9 cellular contexts compared by ENCODE assay signal in the genomic region with DNA sequence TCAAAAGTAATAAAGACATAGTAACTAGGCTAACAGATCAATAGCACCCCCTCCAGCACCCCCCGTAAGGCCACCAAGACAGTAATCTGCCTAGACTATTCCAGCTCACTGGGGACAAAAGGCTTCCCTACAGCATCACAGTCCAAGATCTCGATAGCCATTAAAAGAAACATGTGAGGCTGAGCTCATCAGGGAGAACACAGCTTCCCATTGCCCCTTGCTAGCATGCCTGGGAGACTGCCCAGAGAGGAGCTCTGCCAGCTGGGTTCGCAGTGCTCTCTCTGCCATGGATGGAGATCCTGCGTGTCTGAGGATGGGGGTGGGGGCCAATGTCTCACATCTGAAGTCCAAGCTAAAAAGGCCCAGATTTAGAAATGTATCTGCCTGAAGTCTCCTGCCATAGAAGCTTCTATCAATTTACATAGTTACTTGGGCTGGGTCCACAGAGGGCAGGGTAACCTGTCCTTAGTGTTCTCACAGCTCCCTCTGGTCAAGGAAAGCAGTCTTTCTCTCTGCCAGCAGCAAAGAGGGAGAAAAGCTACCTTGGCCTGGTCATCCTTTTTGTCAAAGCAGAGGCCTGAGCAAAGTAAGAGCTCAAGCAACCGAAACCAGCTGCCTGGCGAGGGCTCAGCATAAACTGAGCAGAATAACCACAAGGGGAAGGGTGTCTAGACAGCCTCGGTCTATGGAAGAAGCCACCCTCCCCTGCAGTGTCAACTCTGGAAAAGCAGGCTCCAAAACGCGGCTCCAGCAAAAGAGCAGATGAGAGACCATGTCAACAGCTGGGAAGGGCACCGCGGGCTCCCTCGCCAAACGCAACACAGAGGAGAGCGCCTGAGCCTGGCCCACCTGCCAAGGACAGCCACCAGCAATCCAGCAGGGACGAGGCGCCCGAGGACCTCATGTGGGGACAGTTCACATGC. TPM values are rescaled to one million over a fixed set of nuclear protein-coding genes. Genes with fewer than 3 reads are reported as not detected.
DNase-seq lines count a peak whose midpoint lies in the region; ATAC-seq and TF ChIP-seq lines count a peak whose summit lies in the region.
"Had no signal": no experiment of that assay in that cellular context is flagged by ENCODE, and none has a peak within 500 bp of the region (broad histone marks: within the 10 kb centered on the region; RNA-seq: fewer than 3 reads in every experiment).

No MANE protein-coding gene starts in this region.

- POLR2A ChIA-PET in HEK293T (lab: Yijun Ruan, JAX) = no interaction called here

- H3K9me3 ChIP-seq in iPS-20b (ENCODE audit: insufficient read depth, low read depth, low read length) = no peaks in the 10 kb centered on the region
- no peaks in the 10 kb centered on the region for H3K9me3 ChIP-seq in stomach smooth muscle (ENCODE audit: control insufficient read depth in 2 of 2, low read length in 2 of 2)

- no peaks in the 10 kb centered on the region for H3K27me3 ChIP-seq in iPS-20b (ENCODE audit: insufficient read depth, low read length)
- H3K27me3 ChIP-seq in stomach smooth muscle (ENCODE audit: control insufficient read depth in 1 of 2, insufficient read depth in 2 of 2, low read length in 2 of 2) = no peaks in the 10 kb centered on the region

- peak; percentile 68 for ATAC-seq in HG02798 (IDR thresholded peaks at IDR 0.05; ENCODE audit: poor library complexity, unreplicated experiment)

- no peaks in the 10 kb centered on the region for H3K27me3 Mint-ChIP-seq in activated naive CD4-positive, alpha-beta T cell treated with anti-CD3 and anti-CD28 coated beads, Interleukin-2, amount 50 U/mL, for 24 hours

- no peaks in the 10 kb centered on the region for H3K36me3 ChIP-seq in iPS-20b (ENCODE audit: insufficient read depth, low read depth, low read length)
- H3K36me3 ChIP-seq in stomach smooth muscle (ENCODE audit: control insufficient read depth in 2 of 2, insufficient read depth in 2 of 2, low read length in 2 of 2) = no peaks in the 10 kb centered on the region

- peaks cover 14% of the 10 kb centered on the region for H3K36me3 Mint-ChIP-seq in activated naive CD4-positive, alpha-beta T cell treated with anti-CD3 and anti-CD28 coated beads, Interleukin-2, amount 50 U/mL, for 24 hours

- H3K9me3 Mint-ChIP-seq in activated naive CD4-positive, alpha-beta T cell treated with anti-CD3 and anti-CD28 coated beads, Interleukin-2, amount 50 U/mL, for 24 hours = no peaks in the 10 kb centered on the region

- CTCF ChIA-PET in HEK293T (lab: Yijun Ruan, JAX) = interaction anchor here (1.0 kb wide), 1 partner anchor 76 kb away, joined by 3 read pairs; no protein-coding TSS in a partner anchor

- H3K9ac ChIP-seq in iPS-20b (ENCODE audit: low read depth, low read length) (no peak overlapping the region), stomach smooth muscle (ENCODE audit: low read length in 2 of 2) (peak overlapping the region; percentile 48 to 66)

- H3K27ac Mint-ChIP-seq in activated naive CD4-positive, alpha-beta T cell treated with anti-CD3 and anti-CD28 coated beads, Interleukin-2, amount 50 U/mL, for 24 hours = peak overlapping the region; percentile 27
- H3K27ac Mint-ChIP-seq: stimulated activated naive CD8-positive, alpha-beta T cell treated with anti-CD3 and anti-CD28 coated beads, Interleukin-15, Interleukin-2, amounts not matched to agents 100 ng/mL and 50 ng/mL, for 24 hours had no signal

- H3K4me1 Mint-ChIP-seq in activated naive CD4-positive, alpha-beta T cell treated with anti-CD3 and anti-CD28 coated beads, Interleukin-2, amount 50 U/mL, for 24 hours = peaks cover 46% of the 10 kb centered on the region

- H3K4me1 ChIP-seq in iPS-20b (ENCODE audit: insufficient read depth, low read length) = peaks cover 83% of the 10 kb centered on the region
- H3K4me1 ChIP-seq in stomach smooth muscle (ENCODE audit: control insufficient read depth, insufficient read depth, low read length) = peaks cover 84% of the 10 kb centered on the region

- peak; percentile 53 for DNase-seq in Daoy (ENCODE audit: low read depth)
- DNase-seq in HEK293T (ENCODE audit: extremely low spot score) = no peak
- no peak for DNase-seq in effector CD8-positive, alpha-beta T cell (lab: John Stamatoyannopoulos, UW)
- DNase-seq in DMS53 treated with DMSO at 0.1 percent for 48 hours (lab: John Stamatoyannopoulos, UW; ENCODE audit: unreplicated experiment) = no peak

- H3K4me3 Mint-ChIP-seq in activated naive CD4-positive, alpha-beta T cell treated with anti-CD3 and anti-CD28 coated beads, Interleukin-2, amount 50 U/mL, for 24 hours = peak overlapping the region; percentile 19
- H3K4me3 Mint-ChIP-seq: stimulated activated naive CD8-positive, alpha-beta T cell treated with anti-CD3 and anti-CD28 coated beads, Interleukin-15, Interleukin-2, amounts not matched to agents 100 ng/mL and 50 ng/mL, for 24 hours had no signal

- H3K4me3 ChIP-seq in iPS-20b (ENCODE audit: low read length) (peak overlapping the region; percentile 5; the same call in 1 of the 2 replicates), stomach smooth muscle (ENCODE audit: low read length in 2 of 2) (peak overlapping the region; percentile 37 to 60)

- H3K27ac ChIP-seq in iPS-20b (ENCODE audit: low read length) (no peak overlapping the region), stomach smooth muscle (ENCODE audit: low read length) (peak overlapping the region; percentile 88)

TF ChIP-seq in HEK293T, 16 proteins besides CTCF, POLR2A, EP300 and RAD21:
- TF ChIP-seq, protein P1, sequence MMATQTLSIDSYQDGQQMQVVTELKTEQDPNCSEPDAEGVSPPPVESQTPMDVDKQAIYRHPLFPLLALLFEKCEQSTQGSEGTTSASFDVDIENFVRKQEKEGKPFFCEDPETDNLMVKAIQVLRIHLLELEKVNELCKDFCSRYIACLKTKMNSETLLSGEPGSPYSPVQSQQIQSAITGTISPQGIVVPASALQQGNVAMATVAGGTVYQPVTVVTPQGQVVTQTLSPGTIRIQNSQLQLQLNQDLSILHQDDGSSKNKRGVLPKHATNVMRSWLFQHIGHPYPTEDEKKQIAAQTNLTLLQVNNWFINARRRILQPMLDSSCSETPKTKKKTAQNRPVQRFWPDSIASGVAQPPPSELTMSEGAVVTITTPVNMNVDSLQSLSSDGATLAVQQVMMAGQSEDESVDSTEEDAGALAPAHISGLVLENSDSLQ (IDR thresholded peaks at IDR 0.05) = no peak
- no peak for TF ChIP-seq L3MBTL2 (conservative IDR thresholded peaks at IDR 0.05)

RNA-seq across cellular contexts. Expression of a gene that starts 17.6 kb away (rescaled TPM):
- total RNA-seq in Daoy (2014; rRNA removed; shearing (Covaris generic)) = 23.3 and 23.8 TPM in 2 replicates
